Comparison of ENCODE assay signal across 24 cellular contexts in the genomic region with DNA sequence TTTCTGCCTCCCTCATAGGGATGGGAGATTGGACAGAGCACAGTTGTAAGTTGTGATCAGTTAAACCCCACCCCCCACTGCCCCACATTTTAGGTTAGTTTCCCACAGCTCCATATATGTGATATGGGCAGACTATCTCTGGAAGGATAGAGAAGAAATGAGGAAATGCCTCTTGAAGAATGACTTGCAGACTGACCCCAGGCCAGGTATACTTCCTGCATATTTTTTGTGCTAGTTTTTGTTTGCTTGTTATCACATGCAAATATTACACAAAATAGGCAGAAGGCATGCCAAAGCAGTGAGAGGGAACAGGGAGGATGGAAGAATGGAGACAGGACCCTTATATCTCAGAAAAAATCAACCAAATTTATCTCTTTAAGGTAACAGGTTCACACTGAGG.
DNase-seq lines count a peak whose midpoint lies in the region; ATAC-seq and TF ChIP-seq lines count a peak whose summit lies in the region.
"Had no signal": no experiment of that assay in that cellular context is flagged by ENCODE, and none has a peak within 500 bp of the region (broad histone marks: within the 10 kb centered on the region; RNA-seq: fewer than 3 reads in every experiment).

No MANE protein-coding gene starts in this region.

- no peak for DNase-seq in T-helper 2 cell treated with Interferon-gamma antibody and Interleukin-4, amounts not matched to agents 5 μg/mL and 100 μg/mL, for 36 hours (ENCODE audit: low spot score)
- DNase-seq in T-helper 2 cell: no peak
- peak; percentile 57 to 62 for DNase-seq in NCI-H526 (lab: John Stamatoyannopoulos, UW)
- DNase-seq in epithelial cell of esophagus (ENCODE audit: low read depth): peak; percentile 84
- DNase-seq in stimulated activated effector memory CD8-positive, alpha-beta T cell treated with anti-CD3 and anti-CD28 coated beads, Interleukin-12 subunit alpha, Interleukin-12 subunit beta, amount 100 ng/mL, for 72 hours (ENCODE audit: low spot score in 2 of 2): no peak
- DNase-seq in NK-92 (lab: John Stamatoyannopoulos, UW; ENCODE audit: unreplicated experiment): no peak
- no peak for DNase-seq in NCI-H1105 (lab: John Stamatoyannopoulos, UW)
- DNase-seq: activated CD4-positive, alpha-beta T cell treated with anti-CD3 and anti-CD28 coated beads for 4 hours; activated CD8-positive, alpha-beta memory T cell treated with anti-CD3 and anti-CD28 coated beads, Interleukin-2, amount 10 ng/mL, durations not matched to agents 7 days and 5 days; activated naive CD8-positive, alpha-beta T cell treated with anti-CD3 and anti-CD28 coated beads, Interleukin-2, amount 10 ng/mL, durations not matched to agents 7 days and 5 days; body of pancreas; effector CD8-positive, alpha-beta T cell; esophagus squamous epithelium; hypothalamus; islet precursor cell; NCI-H1417 treated with DMSO at 0.1 percent for 48 hours; NCI-H524; PC-3; right cardiac atrium; SHP77 treated with DMSO at 0.1 percent for 48 hours; stimulated activated CD4-positive, alpha-beta T cell treated with anti-CD3 and anti-CD28 coated beads, Interleukin-12 subunit alpha, Interleukin-12 subunit beta, amount 100 ng/mL, for 4 hours had no signal

- H3K27ac Mint-ChIP-seq in T-helper 2 cell treated with Interferon-gamma antibody and Interleukin-4, amounts not matched to agents 5 μg/mL and 100 μg/mL, for 36 hours: peak overlapping the region; percentile 46
- peak overlapping the region; percentile 5 for H3K27ac Mint-ChIP-seq in stimulated activated effector memory CD8-positive, alpha-beta T cell treated with anti-CD3 and anti-CD28 coated beads, Interleukin-12 subunit alpha, Interleukin-12 subunit beta, amount 100 ng/mL, for 72 hours
- H3K27ac Mint-ChIP-seq: activated CD8-positive, alpha-beta memory T cell treated with anti-CD3 and anti-CD28 coated beads, Interleukin-2, amount 10 ng/mL, durations not matched to agents 7 days and 5 days; activated naive CD8-positive, alpha-beta T cell treated with anti-CD3 and anti-CD28 coated beads, Interleukin-2, amount 10 ng/mL, durations not matched to agents 7 days and 5 days; activated T-helper 1 cell treated with anti-CD3 and anti-CD28 coated beads, Interleukin-12 subunit alpha, Interleukin-12 subunit beta, Interleukin-2, Interleukin-4 antibody, amounts not matched to agents 30 ng/mL and 10 ng/mL and 1 ng/mL, durations not matched to agents 14 hours and 24 hours and 36 hours had no signal

- TF ChIP-seq CTCF in epithelial cell of esophagus (IDR thresholded peaks at IDR 0.05; ENCODE audit: insufficient read depth, low read depth, low read length, missing control alignments): no peak

- H3K4me1 Mint-ChIP-seq in T-helper 2 cell treated with Interferon-gamma antibody and Interleukin-4, amounts not matched to agents 5 μg/mL and 100 μg/mL, for 36 hours (ENCODE audit: low read depth): peaks cover 35% of the 10 kb centered on the region
- peaks cover 52% of the 10 kb centered on the region for H3K4me1 Mint-ChIP-seq in stimulated activated effector memory CD8-positive, alpha-beta T cell treated with anti-CD3 and anti-CD28 coated beads, Interleukin-12 subunit alpha, Interleukin-12 subunit beta, amount 100 ng/mL, for 72 hours

- ATAC-seq in stimulated activated effector memory CD8-positive, alpha-beta T cell treated with anti-CD3 and anti-CD28 coated beads, Interleukin-12 subunit alpha, Interleukin-12 subunit beta, amount 100 ng/mL, for 72 hours: no peak
- no peak for ATAC-seq in SK-N-SH treated with all-trans-retinoic acid at 6 μM for 48 hours
- ATAC-seq: activated CD8-positive, alpha-beta memory T cell treated with anti-CD3 and anti-CD28 coated beads, Interleukin-2, amount 10 ng/mL, durations not matched to agents 7 days and 5 days; body of pancreas; gastrocnemius medialis; PC-3; right cardiac atrium had no signal

- no peak overlapping the region for H3K4me3 ChIP-seq in epithelial cell of esophagus (ENCODE audit: low read length)
- H3K4me3 ChIP-seq: body of pancreas, esophagus squamous epithelium had no signal

- H3K4me3 Mint-ChIP-seq in T-helper 2 cell treated with Interferon-gamma antibody and Interleukin-4, amounts not matched to agents 5 μg/mL and 100 μg/mL, for 36 hours: no peak overlapping the region
- H3K4me3 Mint-ChIP-seq in stimulated activated effector memory CD8-positive, alpha-beta T cell treated with anti-CD3 and anti-CD28 coated beads, Interleukin-12 subunit alpha, Interleukin-12 subunit beta, amount 100 ng/mL, for 72 hours: peak overlapping the region; percentile 5
- H3K4me3 Mint-ChIP-seq: activated CD8-positive, alpha-beta memory T cell treated with anti-CD3 and anti-CD28 coated beads, Interleukin-2, amount 10 ng/mL, durations not matched to agents 7 days and 5 days had no signal

- no peaks in the 10 kb centered on the region for H3K9me3 Mint-ChIP-seq in T-helper 2 cell treated with Interferon-gamma antibody and Interleukin-4, amounts not matched to agents 5 μg/mL and 100 μg/mL, for 36 hours
- H3K9me3 Mint-ChIP-seq in stimulated activated effector memory CD8-positive, alpha-beta T cell treated with anti-CD3 and anti-CD28 coated beads, Interleukin-12 subunit alpha, Interleukin-12 subunit beta, amount 100 ng/mL, for 72 hours: no peaks in the 10 kb centered on the region
- H3K9me3 Mint-ChIP-seq: activated naive CD8-positive, alpha-beta T cell treated with anti-CD3 and anti-CD28 coated beads, Interleukin-2, amount 10 ng/mL, durations not matched to agents 7 days and 5 days; activated T-helper 1 cell treated with anti-CD3 and anti-CD28 coated beads, Interleukin-12 subunit alpha, Interleukin-12 subunit beta, Interleukin-2, Interleukin-4 antibody, amounts not matched to agents 30 ng/mL and 10 ng/mL and 1 ng/mL, durations not matched to agents 14 hours and 24 hours and 36 hours had no signal

- H3K36me3 Mint-ChIP-seq in T-helper 2 cell treated with Interferon-gamma antibody and Interleukin-4, amounts not matched to agents 5 μg/mL and 100 μg/mL, for 36 hours (ENCODE audit: low read depth): no peaks in the 10 kb centered on the region
- no peaks in the 10 kb centered on the region for H3K36me3 Mint-ChIP-seq in stimulated activated effector memory CD8-positive, alpha-beta T cell treated with anti-CD3 and anti-CD28 coated beads, Interleukin-12 subunit alpha, Interleukin-12 subunit beta, amount 100 ng/mL, for 72 hours
- H3K36me3 Mint-ChIP-seq: activated CD8-positive, alpha-beta memory T cell treated with anti-CD3 and anti-CD28 coated beads, Interleukin-2, amount 10 ng/mL, durations not matched to agents 7 days and 5 days; activated naive CD8-positive, alpha-beta T cell treated with anti-CD3 and anti-CD28 coated beads, Interleukin-2, amount 10 ng/mL, durations not matched to agents 7 days and 5 days had no signal

- no peaks in the 10 kb centered on the region for H3K27me3 Mint-ChIP-seq in T-helper 2 cell treated with Interferon-gamma antibody and Interleukin-4, amounts not matched to agents 5 μg/mL and 100 μg/mL, for 36 hours (ENCODE audit: low read depth)
- H3K27me3 Mint-ChIP-seq: activated CD8-positive, alpha-beta memory T cell treated with anti-CD3 and anti-CD28 coated beads, Interleukin-2, amount 10 ng/mL, durations not matched to agents 7 days and 5 days; activated naive CD8-positive, alpha-beta T cell treated with anti-CD3 and anti-CD28 coated beads, Interleukin-2, amount 10 ng/mL, durations not matched to agents 7 days and 5 days had no signal

TF ChIP-seq in SK-N-SH treated with all-trans-retinoic acid at 6 μM for 48 hours, 23 proteins besides CTCF, POLR2A, EP300 and RAD21 (continues in another document):
- no peak for TF ChIP-seq TOX (CRISPR knock-in tag; IDR thresholded peaks at IDR 0.05; ENCODE audit: borderline replicate concordance)
- TF ChIP-seq, protein P1, sequence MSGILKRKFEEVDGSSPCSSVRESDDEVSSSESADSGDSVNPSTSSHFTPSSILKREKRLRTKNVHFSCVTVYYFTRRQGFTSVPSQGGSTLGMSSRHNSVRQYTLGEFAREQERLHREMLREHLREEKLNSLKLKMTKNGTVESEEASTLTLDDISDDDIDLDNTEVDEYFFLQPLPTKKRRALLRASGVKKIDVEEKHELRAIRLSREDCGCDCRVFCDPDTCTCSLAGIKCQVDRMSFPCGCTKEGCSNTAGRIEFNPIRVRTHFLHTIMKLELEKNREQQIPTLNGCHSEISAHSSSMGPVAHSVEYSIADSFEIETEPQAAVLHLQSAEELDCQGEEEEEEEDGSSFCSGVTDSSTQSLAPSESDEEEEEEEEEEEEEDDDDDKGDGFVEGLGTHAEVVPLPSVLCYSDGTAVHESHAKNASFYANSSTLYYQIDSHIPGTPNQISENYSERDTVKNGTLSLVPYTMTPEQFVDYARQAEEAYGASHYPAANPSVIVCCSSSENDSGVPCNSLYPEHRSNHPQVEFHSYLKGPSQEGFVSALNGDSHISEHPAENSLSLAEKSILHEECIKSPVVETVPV (CRISPR knock-in tag; IDR thresholded peaks at IDR 0.05): no peak
- no peak for TF ChIP-seq SNAI2 (CRISPR knock-in tag; IDR thresholded peaks at IDR 0.05)
- TF ChIP-seq ISL1 (CRISPR knock-in tag; IDR thresholded peaks at IDR 0.05): no peak
- TF ChIP-seq ZNF565 (CRISPR knock-in tag; conservative IDR thresholded peaks at IDR 0.05; ENCODE audit: low read depth): no peak
- no peak for TF ChIP-seq RARB (CRISPR knock-in tag; IDR thresholded peaks at IDR 0.05)
- TF ChIP-seq ZC3H10 (CRISPR knock-in tag; IDR thresholded peaks at IDR 0.05): no peak
- no peak for TF ChIP-seq PATZ1 (CRISPR knock-in tag; IDR thresholded peaks at IDR 0.05; ENCODE audit: borderline replicate concordance)
- no peak for TF ChIP-seq ZNF8 (CRISPR knock-in tag; IDR thresholded peaks at IDR 0.05)

Comparison
In these comparisons a context has a peak if more than half of its experiments do, and no peak if none do; other contexts are left out.
1. DNase-seq: peak in NCI-H526 (2 of 2) and epithelial cell of esophagus (single experiment); none in T-helper 2 cell treated with Interferon-gamma antibody and Interleukin-4, amounts not matched to agents 5 μg/mL and 100 μg/mL, for 36 hours (single experiment), T-helper 2 cell (0 of 5), stimulated activated effector memory CD8-positive, alpha-beta T cell treated with anti-CD3 and anti-CD28 coated beads, Interleukin-12 subunit alpha, Interleukin-12 subunit beta, amount 100 ng/mL, for 72 hours (0 of 2), NK-92 (single experiment) and NCI-H1105 (single experiment).